In genomic region chr16:50153648-50154368, GRCh38 we compare ENCODE assay signal across 8 cellular contexts. TPM values are rescaled to one million over a fixed set of nuclear protein-coding genes. Genes with fewer than 3 reads are reported as not detected.
DNase-seq lines count a peak whose midpoint lies in the region; ATAC-seq, FAIRE-seq and TF ChIP-seq lines count a peak whose summit lies in the region.

No MANE protein-coding gene starts in this region.

- DNase-seq in BJ (ENCODE audit: low read depth) (no peak), GM19239 (ENCODE audit: insufficient read length, low spot score) (peak; percentile 30), activated B cell treated with CpG ODN at 0.5 μM for 24 hours (no peak), esophagus muscularis mucosa (ENCODE audit: extremely low spot score) (no peak), aorta (peak; percentile 67 to 82), NCI-H2196 treated with DMSO at 0.1 percent for 48 hours (lab: John Stamatoyannopoulos, UW; ENCODE audit: unreplicated experiment) (no peak)
- peak; percentile 75 for DNase-seq in natural killer cell treated with Interleukin-12 subunit alpha and Interleukin-12 subunit beta and Interleukin-15 and Interleukin-18, amount 100 ng/mL, for 72 hours (ENCODE audit: low spot score)

- H3K27ac ChIP-seq in esophagus muscularis mucosa (replicated peaks in 1 of 4) (peak overlapping the region; percentile 90 to 96 (median 92)), aorta (ENCODE audit: low read depth in 1 of 2, low read length in 2 of 2) (peak overlapping the region in 1 of 2 donors; percentile 34)

- H3K9me3 Mint-ChIP-seq in activated B cell treated with CpG ODN at 0.5 μM for 24 hours = no peaks in the 10 kb centered on the region
- no peaks in the 10 kb centered on the region for H3K9me3 Mint-ChIP-seq in natural killer cell treated with Interleukin-12 subunit alpha and Interleukin-12 subunit beta and Interleukin-15 and Interleukin-18, amount 100 ng/mL, for 72 hours

- no peaks in the 10 kb centered on the region for H3K27me3 ChIP-seq in BJ (ENCODE audit: control insufficient read depth, insufficient read depth, low read length)
- H3K27me3 ChIP-seq in esophagus muscularis mucosa = no peaks in the 10 kb centered on the region
- H3K27me3 ChIP-seq in aorta (ENCODE audit: control insufficient read depth in 1 of 2, insufficient read depth in 2 of 2, low read length in 1 of 2) = no peaks in the 10 kb centered on the region

- peak overlapping the region; percentile 83 for H3K4me3 Mint-ChIP-seq in activated B cell treated with CpG ODN at 0.5 μM for 24 hours
- H3K4me3 Mint-ChIP-seq in natural killer cell treated with Interleukin-12 subunit alpha and Interleukin-12 subunit beta and Interleukin-15 and Interleukin-18, amount 100 ng/mL, for 72 hours = peak overlapping the region; percentile 90

- FAIRE-seq in GM19239 (lab: Jason Lieb, UNC) = no peak

- WGBS in esophagus muscularis mucosa = 5% methylated on average over 3 of the region's 80 CpGs
- 0 to 1% methylated on average over 44 to 80 of the region's 80 CpGs for WGBS in aorta, 2 donors

- TF ChIP-seq CTCF in BJ (IDR thresholded peaks at IDR 0.05; ENCODE audit: insufficient read depth, low read depth, low read length) (no peak), activated B cell treated with CpG ODN at 0.5 μM for 24 hours (IDR thresholded peaks at IDR 0.05) (no peak), esophagus muscularis mucosa (IDR thresholded peaks at IDR 0.05) (no peak)

- POLR2A ChIA-PET in BJ (lab: Charles Lee) = no interaction called here
- POLR2A ChIA-PET in activated B cell treated with CpG ODN at 0.5 μM for 24 hours (lab: Charles Lee) = interaction anchor here (2.5 kb wide), 1 partner anchor 88 kb away, joined by 17 read pairs; the partner anchor contains the start of gene HEATR3

- H3K36me3 ChIP-seq in BJ (ENCODE audit: control insufficient read depth, insufficient read depth, low read length) (no peaks in the 10 kb centered on the region), esophagus muscularis mucosa (no peaks in the 10 kb centered on the region), aorta (ENCODE audit: control insufficient read depth in 1 of 2, insufficient read depth in 2 of 2, low read length in 1 of 2) (no peaks in the 10 kb centered on the region)

- H3K36me3 Mint-ChIP-seq in activated B cell treated with CpG ODN at 0.5 μM for 24 hours (ENCODE audit: low read depth) = no peaks in the 10 kb centered on the region
- no peaks in the 10 kb centered on the region for H3K36me3 Mint-ChIP-seq in natural killer cell treated with Interleukin-12 subunit alpha and Interleukin-12 subunit beta and Interleukin-15 and Interleukin-18, amount 100 ng/mL, for 72 hours

- no peaks in the 10 kb centered on the region for H3K9me3 ChIP-seq in esophagus muscularis mucosa
- no peaks in the 10 kb centered on the region for H3K9me3 ChIP-seq in aorta (ENCODE audit: control insufficient read depth, low read length)

- H3K4me3 ChIP-seq in BJ (ENCODE audit: low read depth, low read length) (peak overlapping the region; percentile 84), esophagus muscularis mucosa (peak overlapping the region; percentile 65 to 88 (median 72)), aorta (ENCODE audit: low read length in 2 of 2) (peak overlapping the region; percentile 55 to 99)

- peak; percentile 11 for ATAC-seq in HG03439 (IDR thresholded peaks at IDR 0.05; ENCODE audit: unreplicated experiment)
- no peak for ATAC-seq in activated B cell treated with CpG ODN at 0.5 μM for 24 hours (ENCODE audit: low read depth)
- ATAC-seq in natural killer cell treated with Interleukin-12 subunit alpha and Interleukin-12 subunit beta and Interleukin-15 and Interleukin-18, amount 100 ng/mL, for 72 hours = peak; percentile 44 to 47
- peak; percentile 1 for ATAC-seq in aorta (ENCODE audit: low FRiP score)

- intact Hi-C loops in activated B cell treated with CpG ODN at 0.5 μM for 24 hours (cut with micrococcal nuclease) (loop anchor here (1.0 to 5.0 kb wide), 6 partner anchors 56 to 589 kb away; partner anchors contain the start of genes CYLD, NKD1 and SNX20), esophagus muscularis mucosa (cut with DNase I) (loop anchor here (5.0 to 10.0 kb wide), 4 partner anchors 87 to 211 kb away; partner anchors contain the start of genes BRD7, CNEP1R1 and HEATR3), aorta (cut with DNase I) (loop anchor here (2.0 to 10.0 kb wide), 5 partner anchors 55 to 511 kb away; partner anchors contain the start of genes BRD7 (in 2 of the 2) and HEATR3 (in 2 of the 2))

- peaks cover 43 to 54% (median 50%) of the 10 kb centered on the region in 4 donors for H3K4me1 ChIP-seq in esophagus muscularis mucosa
- no peaks in the 10 kb centered on the region for H3K4me1 ChIP-seq in aorta (ENCODE audit: control insufficient read depth in 1 of 2, insufficient read depth in 2 of 2, low read length in 2 of 2)

- H3K27me3 Mint-ChIP-seq in activated B cell treated with CpG ODN at 0.5 μM for 24 hours = no peaks in the 10 kb centered on the region
- no peaks in the 10 kb centered on the region for H3K27me3 Mint-ChIP-seq in natural killer cell treated with Interleukin-12 subunit alpha and Interleukin-12 subunit beta and Interleukin-15 and Interleukin-18, amount 100 ng/mL, for 72 hours

- CTCF ChIA-PET in BJ (lab: Yijun Ruan, JAX) (no interaction called here), activated B cell treated with CpG ODN at 0.5 μM for 24 hours (lab: Charles Lee) (no interaction called here)

- TF ChIP-seq EP300 in esophagus muscularis mucosa (IDR thresholded peaks at IDR 0.05) = no peak

- peaks cover 43% of the 10 kb centered on the region for H3K4me1 Mint-ChIP-seq in activated B cell treated with CpG ODN at 0.5 μM for 24 hours
- peaks cover 31 to 41% of the 10 kb centered on the region in 2 donors for H3K4me1 Mint-ChIP-seq in natural killer cell treated with Interleukin-12 subunit alpha and Interleukin-12 subunit beta and Interleukin-15 and Interleukin-18, amount 100 ng/mL, for 72 hours (ENCODE audit: low read depth in 2 of 2)

- no peak overlapping the region for H3K27ac Mint-ChIP-seq in activated B cell treated with CpG ODN at 0.5 μM for 24 hours
- H3K27ac Mint-ChIP-seq in natural killer cell treated with Interleukin-12 subunit alpha and Interleukin-12 subunit beta and Interleukin-15 and Interleukin-18, amount 100 ng/mL, for 72 hours = peak overlapping the region; percentile 65 to 77

- no peak for TF ChIP-seq POLR2A in esophagus muscularis mucosa (IDR thresholded peaks at IDR 0.05; ENCODE audit: low read depth)

RNA-seq across cellular contexts. Expression of gene TENT4B, which starts 0.7 kb away (rescaled TPM):
- 7.2 and 9.9 TPM in 2 replicates for polyA plus RNA-seq in BJ (2011; rRNA removed)
- 8.4 and 8.5 TPM in 2 replicates for polyA minus RNA-seq in BJ (2011; rRNA and poly(A)+ RNA removed)
- total RNA-seq in activated B cell treated with CpG ODN at 0.5 μM for 24 hours = 13.0 and 13.2 TPM in 2 replicates
- total RNA-seq in esophagus muscularis mucosa = 10 to 100 TPM in 3 of 4 donors, 1 to 10 TPM in 1; 9.9 to 18.3 (median 16.7) TPM
- 10 to 100 TPM; 13.1 to 17.5 TPM for total RNA-seq in natural killer cell treated with Interleukin-12 subunit alpha and Interleukin-12 subunit beta and Interleukin-15 and Interleukin-18, amount 100 ng/mL, for 72 hours
- 10 to 100 TPM; 13.2 to 13.9 TPM for total RNA-seq in aorta
- 1 to 10 TPM; 4.5 to 6.5 TPM for polyA plus RNA-seq in aorta

Comparison
In these comparisons a context has a peak if more than half of its experiments do, and no peak if none do; other contexts are left out.
1. DNase-seq: peak in GM19239 (single experiment), natural killer cell treated with Interleukin-12 subunit alpha and Interleukin-12 subunit beta and Interleukin-15 and Interleukin-18, amount 100 ng/mL, for 72 hours (single experiment) and aorta (2 of 2); none in BJ (single experiment), activated B cell treated with CpG ODN at 0.5 μM for 24 hours (single experiment), esophagus muscularis mucosa (single experiment) and NCI-H2196 treated with DMSO at 0.1 percent for 48 hours (single experiment).
2. Peak in every context shown above with its lines, with median percentiles within 50 percentile points of each other: H3K4me3 ChIP-seq.